25 cellular contexts compared by ENCODE assay signal in genomic region chr15:58324533-58324932, GRCh38.
"Had no signal": no experiment of that assay in that cellular context is flagged by ENCODE, and none has a peak within 500 bp of the region (broad histone marks: within the 10 kb centered on the region; RNA-seq: fewer than 3 reads in every experiment).

No MANE protein-coding gene starts in this region.

- ATAC-seq: left colon; left lung; lower lobe of right lung; naive thymus-derived CD8-positive, alpha-beta T cell; pancreas; right cardiac atrium; sciatic nerve; stimulated activated naive B cell treated with anti-CD40 and anti-IgM and Interleukin-4, amounts not matched to agents 10 μg/mL and 1 μg/mL and 100 μg/mL, for 72 hours; stimulated activated naive CD8-positive, alpha-beta T cell treated with anti-CD3 and anti-CD28 coated beads, Interleukin-15, Interleukin-2, amounts not matched to agents 100 U/mL and 50 U/mL, for 24 hours had no signal

- DNase-seq: immature natural killer cell; kidney; left colon; left lung; lower lobe of right lung; mammary epithelial cell; mesenchymal stem cell; naive thymus-derived CD8-positive, alpha-beta T cell; nucleus accumbens; pancreas; posterior cingulate gyrus; retina; right cardiac atrium; stimulated activated CD4-positive, alpha-beta T cell treated with anti-CD3 and anti-CD28 coated beads, Interleukin-12 subunit alpha, Interleukin-12 subunit beta, amount 100 ng/mL, for 4 hours; stimulated activated CD4-positive, alpha-beta T cell treated with anti-CD3 and anti-CD28 coated beads, Interleukin-15, amount 100 ng/mL, for 24 hours; stimulated activated CD4-positive, alpha-beta T cell treated with anti-CD3 and anti-CD28 coated beads, Interleukin-2, amount 100 ng/mL, for 24 hours; stimulated activated CD4-positive, alpha-beta T cell treated with anti-CD3 and anti-CD28 coated beads, Interleukin-4, amount 100 ng/mL, for 1 hour; stimulated activated naive B cell treated with anti-CD40 and anti-IgM and Interleukin-4, amounts not matched to agents 10 μg/mL and 1 μg/mL and 100 μg/mL, for 72 hours; stimulated activated naive CD8-positive, alpha-beta T cell treated with anti-CD3 and anti-CD28 coated beads, Interleukin-15, Interleukin-2, amounts not matched to agents 100 U/mL and 50 U/mL, for 24 hours; stomach; testis; thyroid gland; transverse colon; upper lobe of left lung had no signal
